ENCODE assay signal across 15 cellular contexts in the genomic region with DNA sequence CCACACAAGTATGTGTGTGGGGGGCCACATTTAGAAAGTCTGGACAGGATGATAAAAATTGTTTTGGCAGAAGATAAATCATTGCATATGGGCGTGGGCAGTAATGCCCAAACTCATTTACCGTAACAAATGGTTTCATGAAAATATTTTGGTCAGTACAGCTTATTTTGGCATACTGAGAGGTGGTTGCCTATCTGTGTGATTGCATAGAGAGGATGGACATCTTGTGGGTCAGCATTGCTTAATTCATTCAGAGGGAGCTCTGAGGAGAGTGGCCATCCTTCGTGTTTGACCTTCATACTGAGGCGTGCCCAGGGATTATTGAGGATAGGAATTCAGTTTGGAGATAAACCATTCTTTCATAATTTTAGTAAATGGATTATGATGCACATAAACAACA.
DNase-seq lines count a peak whose midpoint lies in the region; ATAC-seq and TF ChIP-seq lines count a peak whose summit lies in the region.
"Had no signal": no experiment of that assay in that cellular context is flagged by ENCODE, and none has a peak within 500 bp of the region (broad histone marks: within the 10 kb centered on the region; RNA-seq: fewer than 3 reads in every experiment).

No MANE protein-coding gene starts in this region.

- H3K79me2 ChIP-seq in GM23248 (ENCODE audit: insufficient read depth) (no peaks in the 10 kb centered on the region), smooth muscle cell (ENCODE audit: low read depth) (no peaks in the 10 kb centered on the region)

- POLR2A ChIA-PET in activated CD4-positive, alpha-beta memory T cell treated with anti-CD3 and anti-CD28 coated beads for 36 hours (lab: Charles Lee): no interaction called here

- peaks cover 59% of the 10 kb centered on the region for H3F3A ChIP-seq in GM23248 (ENCODE audit: insufficient read depth)
- peaks cover 8% of the 10 kb centered on the region for H3F3A ChIP-seq in smooth muscle cell (ENCODE audit: low read depth)

- WGBS in GM23248 (ENCODE audit: low coverage in 1 of 2, low lambda C conversion rate in 2 of 2, missing lambda C conversion rate in 2 of 2), 2 experiments: 55 to 57% methylated on average over 4 of the region's 4 CpGs
- 85% methylated on average over 4 of the region's 4 CpGs for WGBS in smooth muscle cell (ENCODE audit: low lambda C conversion rate)

- no peaks in the 10 kb centered on the region for H3K9me3 Mint-ChIP-seq in activated CD4-positive, alpha-beta memory T cell treated with anti-CD3 and anti-CD28 coated beads for 36 hours

- H3K9me2 ChIP-seq in GM23248 (ENCODE audit: insufficient read depth): no peaks in the 10 kb centered on the region

- DNase-seq in GM23248 (peak; percentile 32), RWPE2 (ENCODE audit: low spot score) (no peak), glomerular visceral epithelial cell (ENCODE audit: extremely low spot score) (peak; percentile 28), smooth muscle cell (lab: John Stamatoyannopoulos, UW; ENCODE audit: unreplicated experiment) (no peak), mucosa of gallbladder (ENCODE audit: low spot score) (no peak), NAMALWA (ENCODE audit: low spot score) (no peak)
- DNase-seq in stimulated activated naive CD8-positive, alpha-beta T cell treated with anti-CD3 and anti-CD28 coated beads, Interleukin-15, Interleukin-2, amounts not matched to agents 100 U/mL and 50 U/mL, for 24 hours: no peak
- no peak for DNase-seq in activated CD4-positive, alpha-beta memory T cell treated with anti-CD3 and anti-CD28 coated beads for 36 hours
- DNase-seq: lower lobe of right lung, Peyer's patch, posterior cingulate gyrus, stomach, upper lobe of left lung had no signal

- no peaks in the 10 kb centered on the region for H3K36me3 Mint-ChIP-seq in activated CD4-positive, alpha-beta memory T cell treated with anti-CD3 and anti-CD28 coated beads for 36 hours

- in situ Hi-C loops in GM23248 (cut with MboI): loop anchor here (10.0 kb wide), 1 partner anchor 571 kb away; no protein-coding TSS in a partner anchor

- H3K4me2 ChIP-seq in GM23248 (ENCODE audit: unreplicated experiment) (peak overlapping the region; percentile 95), smooth muscle cell (peak overlapping the region; percentile 88)

- peaks cover 25% of the 10 kb centered on the region for H3K4me1 Mint-ChIP-seq in activated CD4-positive, alpha-beta memory T cell treated with anti-CD3 and anti-CD28 coated beads for 36 hours (ENCODE audit: low read depth)

- H3K27ac ChIP-seq in GM23248: peak overlapping the region; percentile 98
- peak overlapping the region; percentile 87 for H3K27ac ChIP-seq in RWPE2 (ENCODE audit: poor library complexity, severe bottlenecking)
- peak overlapping the region; percentile 92 for H3K27ac ChIP-seq in smooth muscle cell (ENCODE audit: low read depth)
- H3K27ac ChIP-seq: esophagus muscularis mucosa, lower lobe of right lung, Peyer's patch, upper lobe of left lung had no signal

- CTCF ChIA-PET in activated CD4-positive, alpha-beta memory T cell treated with anti-CD3 and anti-CD28 coated beads for 36 hours (lab: Charles Lee): interaction anchor here (0.6 to 2.9 kb wide), 6 partner anchors 18 to 694 kb away, joined by 3 to 21 read pairs (median 16); no protein-coding TSS in a partner anchor

- H3K36me3 ChIP-seq in GM23248 (ENCODE audit: low read depth) (no peaks in the 10 kb centered on the region), RWPE2 (ENCODE audit: low read depth) (no peaks in the 10 kb centered on the region), smooth muscle cell (ENCODE audit: low read depth) (no peaks in the 10 kb centered on the region)
- H3K36me3 ChIP-seq: esophagus muscularis mucosa, lower lobe of right lung, Peyer's patch, stomach, upper lobe of left lung had no signal

- H3K9ac ChIP-seq in GM23248 (peak overlapping the region; percentile 96), smooth muscle cell (ENCODE audit: low read depth) (peak overlapping the region; percentile 90)

- TF ChIP-seq CTCF in RWPE2 (IDR thresholded peaks at IDR 0.05; ENCODE audit: poor library complexity, severe bottlenecking) (no peak), smooth muscle cell (IDR thresholded peaks at IDR 0.05; ENCODE audit: borderline replicate concordance, insufficient read depth, poor library complexity, severe bottlenecking) (no peak)

- ATAC-seq in RWPE2 (ENCODE audit: low read depth): no peak
- ATAC-seq in stimulated activated naive CD8-positive, alpha-beta T cell treated with anti-CD3 and anti-CD28 coated beads, Interleukin-15, Interleukin-2, amounts not matched to agents 100 U/mL and 50 U/mL, for 24 hours: no peak
- ATAC-seq: HepG2, lower lobe of right lung had no signal

- H3K27ac Mint-ChIP-seq in activated CD4-positive, alpha-beta memory T cell treated with anti-CD3 and anti-CD28 coated beads for 36 hours: no peak overlapping the region

- H3K9me3 ChIP-seq in GM23248 (ENCODE audit: low read depth) (no peaks in the 10 kb centered on the region), RWPE2 (ENCODE audit: severe bottlenecking) (no peaks in the 10 kb centered on the region), smooth muscle cell (replicated peaks; ENCODE audit: low read depth) (no peaks in the 10 kb centered on the region)
- H3K9me3 ChIP-seq: esophagus muscularis mucosa, lower lobe of right lung, Peyer's patch, stomach, upper lobe of left lung had no signal

- H4K20me1 ChIP-seq in GM23248 (ENCODE audit: insufficient read depth): no peaks in the 10 kb centered on the region
- H4K20me1 ChIP-seq in smooth muscle cell (ENCODE audit: low read depth): no peaks in the 10 kb centered on the region

- H3K4me3 ChIP-seq in GM23248 (peak overlapping the region; percentile 75), RWPE2 (ENCODE audit: severe bottlenecking) (no peak overlapping the region), smooth muscle cell (no peak overlapping the region)
- H3K4me3 ChIP-seq: Peyer's patch had no signal

- no peak overlapping the region for H3K4me3 Mint-ChIP-seq in activated CD4-positive, alpha-beta memory T cell treated with anti-CD3 and anti-CD28 coated beads for 36 hours

- H3K27me3 ChIP-seq in GM23248 (replicated peaks; ENCODE audit: insufficient read depth): no peaks in the 10 kb centered on the region
- H3K27me3 ChIP-seq in RWPE2 (ENCODE audit: insufficient read depth, poor library complexity, severe bottlenecking): no peaks in the 10 kb centered on the region
- H3K27me3 ChIP-seq in smooth muscle cell (ENCODE audit: low read depth): no peaks in the 10 kb centered on the region
- H3K27me3 ChIP-seq: esophagus muscularis mucosa, Peyer's patch, stomach, upper lobe of left lung had no signal

- no peaks in the 10 kb centered on the region for H3K27me3 Mint-ChIP-seq in activated CD4-positive, alpha-beta memory T cell treated with anti-CD3 and anti-CD28 coated beads for 36 hours

- 0 out of 2 replicates have a peak overlapping the region, but pooled peaks have one; percentile 19 for H2AFZ ChIP-seq in GM23248
- H2AFZ ChIP-seq in smooth muscle cell (ENCODE audit: low read depth): peak overlapping the region; percentile 84

- intact Hi-C loops in activated CD4-positive, alpha-beta memory T cell treated with anti-CD3 and anti-CD28 coated beads for 36 hours (cut with micrococcal nuclease): loop anchor here (2.0 to 10.0 kb wide), 4 partner anchors 93 to 693 kb away; no protein-coding TSS in a partner anchor

- H3K4me1 ChIP-seq in GM23248 (ENCODE audit: insufficient read depth) (peaks cover 52% of the 10 kb centered on the region), RWPE2 (ENCODE audit: insufficient read depth, poor library complexity, severe bottlenecking) (peaks cover 27% of the 10 kb centered on the region), smooth muscle cell (ENCODE audit: low read depth) (peaks cover 22% of the 10 kb centered on the region)

Comparison
In these comparisons a context has a peak if more than half of its experiments do, and no peak if none do; other contexts are left out.
1. DNase-seq: peak in GM23248 (single experiment) and glomerular visceral epithelial cell (single experiment); none in RWPE2 (single experiment), smooth muscle cell (single experiment), mucosa of gallbladder (single experiment), NAMALWA (single experiment), stimulated activated naive CD8-positive, alpha-beta T cell treated with anti-CD3 and anti-CD28 coated beads, Interleukin-15, Interleukin-2, amounts not matched to agents 100 U/mL and 50 U/mL, for 24 hours (single experiment) and activated CD4-positive, alpha-beta memory T cell treated with anti-CD3 and anti-CD28 coated beads for 36 hours (single experiment).
2. Peak in every context shown above with its lines, with median percentiles within 50 percentile points of each other: H3K27ac ChIP-seq.